ENCODE assay signal across 11 cellular contexts in the genomic region with DNA sequence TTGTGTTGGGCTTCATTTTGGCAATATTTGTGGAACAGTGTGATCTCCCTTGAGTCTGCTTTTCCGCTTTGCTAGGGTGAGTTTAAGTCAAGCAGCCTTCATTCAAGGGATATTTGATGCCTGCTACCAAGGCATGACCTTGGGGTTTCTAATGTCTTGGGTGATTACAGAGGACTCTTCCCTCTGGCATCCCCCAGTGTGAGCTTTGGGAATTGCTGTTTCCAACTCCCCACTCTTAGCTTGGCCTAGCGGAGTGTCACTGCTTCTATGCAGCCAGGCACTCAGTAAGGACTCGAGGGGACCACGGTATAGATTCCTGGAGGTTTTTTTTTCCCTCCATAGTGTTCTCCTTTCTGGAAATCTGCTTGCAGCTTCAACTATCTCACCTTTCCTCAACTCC. TPM values are rescaled to one million over a fixed set of nuclear protein-coding genes. Genes with fewer than 3 reads are reported as not detected.
DNase-seq lines count a peak whose midpoint lies in the region; ATAC-seq and TF ChIP-seq lines count a peak whose summit lies in the region.
"Had no signal": no experiment of that assay in that cellular context is flagged by ENCODE, and none has a peak within 500 bp of the region (broad histone marks: within the 10 kb centered on the region; RNA-seq: fewer than 3 reads in every experiment).

No MANE protein-coding gene starts in this region.

- intact Hi-C loops in ascending aorta (cut with DNase I), result no loop called here

- H3K4me1 ChIP-seq in HEK293 (ENCODE audit: control insufficient read depth, insufficient read depth, low read length) (no peaks in the 10 kb centered on the region), iPS DF 6.9 (ENCODE audit: control insufficient read depth, insufficient read depth, low read length) (no peaks in the 10 kb centered on the region), ascending aorta (no peaks in the 10 kb centered on the region)

- DNase-seq in AG09309 (ENCODE audit: low read depth) (no peak), SW480 (ENCODE audit: low spot score) (peak; percentile 15), iPS DF 6.9 (ENCODE audit: low read depth, low spot score) (peak; percentile 64), ascending aorta (ENCODE audit: low spot score in 2 of 2) (no peak)
- no peak for DNase-seq in stimulated activated CD4-positive, alpha-beta T cell treated with anti-CD3 and anti-CD28 coated beads, Interleukin-1b, Interleukin-23, amount 100 ng/mL, for 48 hours
- DNase-seq: activated T-cell treated with anti-CD3 and anti-CD28 coated beads, Interleukin-2, amount 50 U/mL, for 72 hours; NCI-H1092; SW 1271 had no signal

- H3K27me3 ChIP-seq in iPS DF 6.9 (ENCODE audit: control insufficient read depth, insufficient read depth, low read length), result no peaks in the 10 kb centered on the region
- H3K27me3 ChIP-seq in ascending aorta, result no peaks in the 10 kb centered on the region

- WGBS in iPS DF 6.9 (ENCODE audit: insufficient coverage, insufficient read length), result no CpG with 5 or more reads among the region's 4 CpGs

- H3K9me3 ChIP-seq in HEK293 (ENCODE audit: control insufficient read depth, insufficient read depth, low read depth, low read length) (no peaks in the 10 kb centered on the region), iPS DF 6.9 (ENCODE audit: control insufficient read depth, insufficient read depth, low read length) (no peaks in the 10 kb centered on the region), ascending aorta (no peaks in the 10 kb centered on the region)

- CTCF ChIA-PET in HEK293 (lab: Yijun Ruan, JAX), result interaction anchor here (0.7 to 6.5 kb wide), 4 partner anchors 9 to 104 kb away, joined by 3 to 39 read pairs (median 4); no protein-coding TSS in a partner anchor

- POLR2A ChIA-PET in HEK293 (lab: Yijun Ruan, JAX), result no interaction called here

- H3K4me3 ChIP-seq in AG09309 (ENCODE audit: control insufficient read depth, low read depth, low read length) (no peak overlapping the region), HEK293 (ENCODE audit: low read depth, low read length) (no peak overlapping the region), iPS DF 6.9 (ENCODE audit: low read length) (no peak overlapping the region), ascending aorta (no peak overlapping the region)

- no peak for ATAC-seq in activated CD4-positive, CD25-positive, alpha-beta regulatory T cell treated with anti-CD3 and anti-CD28 coated beads, Interleukin-2, amount 50 U/mL, for 24 hours
- ATAC-seq in HG03378 (IDR thresholded peaks at IDR 0.05; ENCODE audit: unreplicated experiment), result no peak
- ATAC-seq: activated T-cell treated with anti-CD3 and anti-CD28 coated beads, Interleukin-2, amount 50 U/mL, for 72 hours had no signal

- TF ChIP-seq CTCF in AG09309 (IDR thresholded peaks at IDR 0.05; ENCODE audit: control insufficient read depth, insufficient read depth, low read depth, low read length, missing control alignments), result peak; percentile 30
- TF ChIP-seq CTCF in HEK293 (tag by site-specific recombination; IDR thresholded peaks at IDR 0.05), result no peak
- no peak for TF ChIP-seq CTCF in ascending aorta (IDR thresholded peaks at IDR 0.05)

- H3K36me3 ChIP-seq in HEK293 (ENCODE audit: control insufficient read depth in 2 of 2, insufficient read depth in 1 of 2, low read length in 2 of 2), result peaks cover 0 to 5% of the 10 kb centered on the region in 2 experiments; a peak in 1 of 3 replicates
- H3K36me3 ChIP-seq in iPS DF 6.9 (ENCODE audit: control insufficient read depth, insufficient read depth, low read length), result no peaks in the 10 kb centered on the region
- peaks cover 3% of the 10 kb centered on the region in 2 donors for H3K36me3 ChIP-seq in ascending aorta

- H3K27ac ChIP-seq in HEK293 (ENCODE audit: extremely low read depth, low read depth, low read length) (no peak overlapping the region), iPS DF 6.9 (ENCODE audit: low read length) (no peak overlapping the region), ascending aorta (no peak overlapping the region)

TF ChIP-seq in HEK293, 187 proteins besides CTCF, POLR2A, EP300 and RAD21:
- TF ChIP-seq, protein P1, sequence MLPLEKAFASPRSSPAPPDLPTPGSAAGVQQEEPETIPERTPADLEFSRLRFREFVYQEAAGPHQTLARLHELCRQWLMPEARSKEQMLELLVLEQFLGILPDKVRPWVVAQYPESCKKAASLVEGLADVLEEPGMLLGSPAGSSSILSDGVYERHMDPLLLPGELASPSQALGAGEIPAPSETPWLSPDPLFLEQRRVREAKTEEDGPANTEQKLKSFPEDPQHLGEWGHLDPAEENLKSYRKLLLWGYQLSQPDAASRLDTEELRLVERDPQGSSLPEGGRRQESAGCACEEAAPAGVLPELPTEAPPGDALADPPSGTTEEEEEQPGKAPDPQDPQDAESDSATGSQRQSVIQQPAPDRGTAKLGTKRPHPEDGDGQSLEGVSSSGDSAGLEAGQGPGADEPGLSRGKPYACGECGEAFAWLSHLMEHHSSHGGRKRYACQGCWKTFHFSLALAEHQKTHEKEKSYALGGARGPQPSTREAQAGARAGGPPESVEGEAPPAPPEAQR (tag by site-specific recombination; IDR thresholded peaks at IDR 0.05), result no peak
- TF ChIP-seq, protein P2, sequence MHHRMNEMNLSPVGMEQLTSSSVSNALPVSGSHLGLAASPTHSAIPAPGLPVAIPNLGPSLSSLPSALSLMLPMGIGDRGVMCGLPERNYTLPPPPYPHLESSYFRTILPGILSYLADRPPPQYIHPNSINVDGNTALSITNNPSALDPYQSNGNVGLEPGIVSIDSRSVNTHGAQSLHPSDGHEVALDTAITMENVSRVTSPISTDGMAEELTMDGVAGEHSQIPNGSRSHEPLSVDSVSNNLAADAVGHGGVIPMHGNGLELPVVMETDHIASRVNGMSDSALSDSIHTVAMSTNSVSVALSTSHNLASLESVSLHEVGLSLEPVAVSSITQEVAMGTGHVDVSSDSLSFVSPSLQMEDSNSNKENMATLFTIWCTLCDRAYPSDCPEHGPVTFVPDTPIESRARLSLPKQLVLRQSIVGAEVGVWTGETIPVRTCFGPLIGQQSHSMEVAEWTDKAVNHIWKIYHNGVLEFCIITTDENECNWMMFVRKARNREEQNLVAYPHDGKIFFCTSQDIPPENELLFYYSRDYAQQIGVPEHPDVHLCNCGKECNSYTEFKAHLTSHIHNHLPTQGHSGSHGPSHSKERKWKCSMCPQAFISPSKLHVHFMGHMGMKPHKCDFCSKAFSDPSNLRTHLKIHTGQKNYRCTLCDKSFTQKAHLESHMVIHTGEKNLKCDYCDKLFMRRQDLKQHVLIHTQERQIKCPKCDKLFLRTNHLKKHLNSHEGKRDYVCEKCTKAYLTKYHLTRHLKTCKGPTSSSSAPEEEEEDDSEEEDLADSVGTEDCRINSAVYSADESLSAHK (tag by site-specific recombination; IDR thresholded peaks at IDR 0.05), result 0 out of 2 replicates have a peak, but pooled peaks have one; percentile 13
- TF ChIP-seq MZF1 (tag by site-specific recombination; IDR thresholded peaks at IDR 0.05; ENCODE audit: borderline replicate concordance), result 0 out of 2 replicates have a peak, but pooled peaks have one; percentile 18

RNA-seq across cellular contexts. Expression of a gene that starts 21.1 kb away (rescaled TPM):
- total RNA-seq in ascending aorta, result not detected
- total RNA-seq: activated T-cell treated with anti-CD3 and anti-CD28 coated beads, Interleukin-2, amount 50 U/mL, for 72 hours had no signal

RNA-seq across cellular contexts. Expression of a gene that starts 24.6 kb away (rescaled TPM):
- 1.4 TPM for total RNA-seq in ascending aorta

RNA-seq across cellular contexts. Expression of a gene that starts 56.4 kb away (rescaled TPM):
- total RNA-seq in ascending aorta, result 60.1 TPM

Comparison
In these comparisons a context has a peak if more than half of its experiments do, and no peak if none do; other contexts are left out.
1. DNase-seq: peak in SW480 (single experiment) and iPS DF 6.9 (single experiment); none in AG09309 (single experiment), ascending aorta (0 of 2) and stimulated activated CD4-positive, alpha-beta T cell treated with anti-CD3 and anti-CD28 coated beads, Interleukin-1b, Interleukin-23, amount 100 ng/mL, for 48 hours (single experiment).